11 cellular contexts compared by ENCODE assay signal in genomic region chr9:131545003-131545785, GRCh38. TPM values are rescaled to one million over a fixed set of nuclear protein-coding genes. Genes with fewer than 3 reads are reported as not detected.
DNase-seq lines count a peak whose midpoint lies in the region; ATAC-seq and TF ChIP-seq lines count a peak whose summit lies in the region.
"Had no signal": no experiment of that assay in that cellular context is flagged by ENCODE, and none has a peak within 500 bp of the region (broad histone marks: within the 10 kb centered on the region; RNA-seq: fewer than 3 reads in every experiment).

Gene PRRT1B, plus strand, starts transcription at chr9:131545523. Its CDS starts 93 bp downstream, at chr9:131545616.

- H3K27me3 ChIP-seq in parathyroid adenoma (ENCODE audit: control insufficient read depth, insufficient read depth, low read length) (no peaks in the 10 kb centered on the region), Karpas-422 (ENCODE audit: low read length) (no peaks in the 10 kb centered on the region)

- DNase-seq in ELF-1 (ENCODE audit: low read depth, low spot score) (peak; percentile 86), NCI-H69 (lab: John Stamatoyannopoulos, UW) (peak; percentile 92), epithelial cell of proximal tubule (ENCODE audit: low read depth) (peak; percentile 7), RPMI8226 (no peak), Karpas-422 (no peak)
- no peak for DNase-seq in activated naive CD4-positive, alpha-beta T cell treated with anti-CD3 and anti-CD28 coated beads, Interleukin-2, amount 10 ng/mL, durations not matched to agents 7 days and 5 days
- DNase-seq: anterior cingulate cortex had no signal

- H3K9ac ChIP-seq in parathyroid adenoma (no peak within 1 kb of the TSS), Karpas-422 (ENCODE audit: low read length) (no peak within 1 kb of the TSS)

- H3K9me3 Mint-ChIP-seq in activated naive CD4-positive, alpha-beta T cell treated with anti-CD3 and anti-CD28 coated beads, Interleukin-2, amount 10 ng/mL, durations not matched to agents 7 days and 5 days: peaks cover 19% of the 10 kb centered on the region

- H3K9me2 ChIP-seq in Karpas-422 (replicated peaks; ENCODE audit: insufficient read depth, low read length): no peaks in the 10 kb centered on the region

- H3K4me1 ChIP-seq in parathyroid adenoma: no peaks in the 10 kb centered on the region
- no peaks in the 10 kb centered on the region for H3K4me1 ChIP-seq in Karpas-422 (ENCODE audit: low read length)

- H3K9me3 ChIP-seq in parathyroid adenoma (ENCODE audit: control insufficient read depth, low read length) (no peaks in the 10 kb centered on the region), Karpas-422 (ENCODE audit: low read length) (no peaks in the 10 kb centered on the region)
- H3K9me3 ChIP-seq: neutrophil had no signal

- H3K4me3 ChIP-seq in epithelial cell of proximal tubule (ENCODE audit: low read depth, low read length) (peak within 1 kb of the TSS; percentile 28), parathyroid adenoma (ENCODE audit: low read depth, low read length) (no peak within 1 kb of the TSS), Karpas-422 (ENCODE audit: low read length) (no peak within 1 kb of the TSS)

- H3K4me1 Mint-ChIP-seq in activated naive CD4-positive, alpha-beta T cell treated with anti-CD3 and anti-CD28 coated beads, Interleukin-2, amount 10 ng/mL, durations not matched to agents 7 days and 5 days: peaks cover 13% of the 10 kb centered on the region

- peaks cover 72% of the 10 kb centered on the region for H3K27me3 Mint-ChIP-seq in activated naive CD4-positive, alpha-beta T cell treated with anti-CD3 and anti-CD28 coated beads, Interleukin-2, amount 10 ng/mL, durations not matched to agents 7 days and 5 days

- H3K27ac ChIP-seq in parathyroid adenoma: no peak within 1 kb of the TSS
- no peak within 1 kb of the TSS for H3K27ac ChIP-seq in Karpas-422 (ENCODE audit: low read length)
- H3K27ac ChIP-seq: neutrophil had no signal

- no peak for ATAC-seq in GM21723 (IDR thresholded peaks at IDR 0.05; ENCODE audit: unreplicated experiment)

- H3K79me2 ChIP-seq in parathyroid adenoma: no peaks in the 10 kb centered on the region
- H3K79me2 ChIP-seq in Karpas-422 (ENCODE audit: low read length): no peaks in the 10 kb centered on the region

- peak within 1 kb of the TSS; percentile 42 for H2AFZ ChIP-seq in parathyroid adenoma
- H2AFZ ChIP-seq in Karpas-422 (ENCODE audit: low read length): no peak within 1 kb of the TSS

- H3K36me3 Mint-ChIP-seq in activated naive CD4-positive, alpha-beta T cell treated with anti-CD3 and anti-CD28 coated beads, Interleukin-2, amount 10 ng/mL, durations not matched to agents 7 days and 5 days: peaks cover 19% of the 10 kb centered on the region

- no peak within 1 kb of the TSS for H3K4me3 Mint-ChIP-seq in activated naive CD4-positive, alpha-beta T cell treated with anti-CD3 and anti-CD28 coated beads, Interleukin-2, amount 10 ng/mL, durations not matched to agents 7 days and 5 days

- H3K4me2 ChIP-seq in parathyroid adenoma (ENCODE audit: low read length) (peak within 1 kb of the TSS; percentile 26), Karpas-422 (ENCODE audit: low read depth, low read length, poor library complexity, severe bottlenecking) (no peak within 1 kb of the TSS)

- no peak within 1 kb of the TSS for H3K27ac Mint-ChIP-seq in activated naive CD4-positive, alpha-beta T cell treated with anti-CD3 and anti-CD28 coated beads, Interleukin-2, amount 10 ng/mL, durations not matched to agents 7 days and 5 days

- H3K36me3 ChIP-seq in parathyroid adenoma (ENCODE audit: control insufficient read depth, insufficient read depth, low read length) (no peaks in the 10 kb centered on the region), Karpas-422 (ENCODE audit: insufficient read depth, low read length) (no peaks in the 10 kb centered on the region)
- H3K36me3 ChIP-seq: neutrophil had no signal

- no peak for TF ChIP-seq CTCF in epithelial cell of proximal tubule (conservative IDR thresholded peaks at IDR 0.05; ENCODE audit: low read depth, low read length)
- TF ChIP-seq CTCF in parathyroid adenoma (IDR thresholded peaks at IDR 0.05): no peak

- H4K20me1 ChIP-seq in Karpas-422 (ENCODE audit: insufficient read depth, low read depth, low read length): no peaks in the 10 kb centered on the region

- CTCF ChIA-PET in activated naive CD4-positive, alpha-beta T cell treated with anti-CD3 and anti-CD28 coated beads, Interleukin-2, amount 10 ng/mL, durations not matched to agents 7 days and 5 days (lab: Charles Lee): interaction anchor here (1.7 to 1.9 kb wide), 2 partner anchors 15 to 195 kb away, joined by 5 to 6 read pairs; no protein-coding TSS in a partner anchor

RNA-seq across cellular contexts. Expression of gene PRRT1B, which starts in this region (rescaled TPM):
- total RNA-seq in epithelial cell of proximal tubule: not detected in 2 replicates
- not detected in 2 replicates for total RNA-seq in Karpas-422 (2014; rRNA removed; shearing (Covaris generic); ENCODE audit: low replicate concordance)
- total RNA-seq: RPMI7951 had no signal

Comparison
In these comparisons a context has a peak if more than half of its experiments do, and no peak if none do; other contexts are left out.
1. Peak in DNase-seq and H3K4me3 ChIP-seq in epithelial cell of proximal tubule; RNA of the gene not detected or under 1 TPM.
2. DNase-seq: peak in ELF-1 (single experiment) and NCI-H69 (single experiment); none in RPMI8226 (single experiment), activated naive CD4-positive, alpha-beta T cell treated with anti-CD3 and anti-CD28 coated beads, Interleukin-2, amount 10 ng/mL, durations not matched to agents 7 days and 5 days (single experiment) and Karpas-422 (single experiment).